8 cellular contexts compared by ENCODE assay signal in the genomic region with DNA sequence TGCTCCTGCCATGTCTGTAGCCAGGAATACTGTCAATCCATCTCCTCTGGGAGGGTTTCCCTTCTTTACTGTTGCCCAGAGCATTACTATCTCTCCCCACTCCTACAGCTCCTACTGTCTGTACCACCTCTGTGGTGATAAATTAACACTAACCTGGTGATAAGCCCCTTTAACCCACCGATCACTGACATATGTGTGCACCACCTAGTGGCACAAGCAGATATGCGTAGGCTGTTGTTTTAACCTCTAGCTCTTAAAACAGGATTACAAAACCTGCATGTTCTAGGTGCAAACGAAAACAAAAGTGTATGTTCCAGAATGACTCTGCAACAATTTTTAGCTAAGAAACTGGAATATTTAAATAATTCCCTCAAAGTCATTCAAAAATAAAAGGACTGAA.
DNase-seq lines count a peak whose midpoint lies in the region; ATAC-seq, FAIRE-seq and TF ChIP-seq lines count a peak whose summit lies in the region.

No MANE protein-coding gene starts in this region.

- ATAC-seq in GM21619 (IDR thresholded peaks at IDR 0.05; ENCODE audit: unreplicated experiment) = peak; percentile 67
- no peak for ATAC-seq in GM21360 (IDR thresholded peaks at IDR 0.05; ENCODE audit: unreplicated experiment)

- H3K36me3 ChIP-seq in DOHH2 (ENCODE audit: control insufficient read depth, low read length) (no peaks in the 10 kb centered on the region), OCI-LY1 (ENCODE audit: insufficient read depth, low read length) (no peaks in the 10 kb centered on the region)

- H3K4me2 ChIP-seq in DOHH2 (ENCODE audit: low read length) (no peak overlapping the region), OCI-LY1 (ENCODE audit: low read length) (no peak overlapping the region)

- H3K27me3 ChIP-seq in DOHH2 (ENCODE audit: control insufficient read depth, low read length) (no peaks in the 10 kb centered on the region), OCI-LY1 (ENCODE audit: insufficient read depth, low read length) (no peaks in the 10 kb centered on the region)

- H3K4me3 ChIP-seq in DOHH2 (ENCODE audit: low read length) (no peak overlapping the region), OCI-LY1 (ENCODE audit: low read depth, low read length, poor library complexity, severe bottlenecking) (no peak overlapping the region)

- DNase-seq in NCI-H128 (lab: John Stamatoyannopoulos, UW; ENCODE audit: unreplicated experiment) (no peak), UCSD-AML1 (lab: John Stamatoyannopoulos, UW; ENCODE audit: unreplicated experiment) (no peak), cortex of kidney (lab: John Stamatoyannopoulos, UW) (no peak)

- no peak overlapping the region for H3K9ac ChIP-seq in OCI-LY1 (ENCODE audit: low read length)

- H3K79me2 ChIP-seq in DOHH2 (ENCODE audit: control insufficient read depth, low read length) = no peaks in the 10 kb centered on the region
- H3K79me2 ChIP-seq in OCI-LY1 (ENCODE audit: insufficient read depth, low read length) = no peaks in the 10 kb centered on the region

- no peaks in the 10 kb centered on the region for H4K20me1 ChIP-seq in DOHH2 (ENCODE audit: control insufficient read depth, insufficient read depth, low read depth, low read length)
- no peaks in the 10 kb centered on the region for H4K20me1 ChIP-seq in OCI-LY1 (ENCODE audit: insufficient read depth, low read length)

- H3K9me3 ChIP-seq in DOHH2 (ENCODE audit: control insufficient read depth, insufficient read depth, low read length) = no peaks in the 10 kb centered on the region
- H3K9me3 ChIP-seq in OCI-LY1 (ENCODE audit: low read length) = no peaks in the 10 kb centered on the region

- H3K27ac ChIP-seq in DOHH2 (ENCODE audit: low read depth, low read length) = no peak overlapping the region
- no peak overlapping the region for H3K27ac ChIP-seq in OCI-LY1 (ENCODE audit: low read depth, low read length, poor library complexity, severe bottlenecking)

- FAIRE-seq in islet of Langerhans (lab: Jason Lieb, UNC) = peak; percentile 71

- H3K4me1 ChIP-seq in DOHH2 (ENCODE audit: control insufficient read depth, low read length) (no peaks in the 10 kb centered on the region), OCI-LY1 (ENCODE audit: insufficient read depth, low read length, severe bottlenecking) (no peaks in the 10 kb centered on the region)

- no peaks in the 10 kb centered on the region for H3K9me2 ChIP-seq in DOHH2 (replicated peaks; ENCODE audit: control insufficient read depth, low read length)
- no peaks in the 10 kb centered on the region for H3K9me2 ChIP-seq in OCI-LY1 (ENCODE audit: low read depth, low read length)

- no peaks in the 10 kb centered on the region for H3F3A ChIP-seq in DOHH2 (ENCODE audit: control insufficient read depth, insufficient read depth)
- H3F3A ChIP-seq in OCI-LY1 (ENCODE audit: insufficient read depth, low read length) = no peaks in the 10 kb centered on the region

- no peak overlapping the region for H2AFZ ChIP-seq in OCI-LY1 (ENCODE audit: low read length)

- TF ChIP-seq CTCF in DOHH2 (IDR thresholded peaks at IDR 0.05; ENCODE audit: low read depth, low read length, poor library complexity, severe bottlenecking) (peak; percentile 69), OCI-LY1 (IDR thresholded peaks at IDR 0.05; ENCODE audit: low read length) (peak; percentile 67)
